7 cellular contexts compared by ENCODE assay signal in the genomic region with DNA sequence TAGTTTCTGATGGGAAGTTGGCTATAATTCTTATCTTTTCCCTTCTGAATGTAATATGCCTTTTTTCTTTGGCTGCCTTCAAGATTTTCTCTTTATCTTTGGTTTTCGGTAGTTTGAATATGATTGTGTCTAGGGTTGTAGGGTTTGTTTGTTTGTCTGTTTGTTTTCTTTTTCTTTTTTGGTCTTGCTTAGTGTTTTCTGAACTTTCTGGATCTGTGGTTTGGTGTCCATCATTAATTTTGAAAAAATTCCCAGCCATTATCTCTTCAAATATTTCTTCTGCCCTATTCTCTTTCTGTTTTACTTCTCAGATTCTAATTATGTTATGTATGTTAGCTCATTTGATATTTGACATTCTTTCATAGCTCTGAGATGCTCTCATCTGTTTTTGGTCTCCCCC.
"Had no signal": no experiment of that assay in that cellular context is flagged by ENCODE, and none has a peak within 500 bp of the region (broad histone marks: within the 10 kb centered on the region; RNA-seq: fewer than 3 reads in every experiment).

No MANE protein-coding gene starts in this region.

- H3K4me3 ChIP-seq: GM23338 had no signal

- H3K4me1 Mint-ChIP-seq: GM23338 had no signal

- H2AFZ ChIP-seq: GM23338 had no signal

- H3K4me2 ChIP-seq: GM23338 had no signal

- H3K27ac Mint-ChIP-seq: GM23338, H9, HFFc6, IgD-negative memory B cell had no signal

- H3K4me3 Mint-ChIP-seq: GM23338, H9, HFFc6 had no signal

- H3K27ac ChIP-seq: HL-60 had no signal

- DNase-seq: H9, HCEC 1CT, HFFc6, KBM-7 had no signal

- H3K9me3 Mint-ChIP-seq: GM23338, H9 had no signal
